In genomic region chr3:23201154-23201838, GRCh38 we compare ENCODE assay signal across 12 cellular contexts. TPM values are rescaled to one million over a fixed set of nuclear protein-coding genes. Genes with fewer than 3 reads are reported as not detected.
DNase-seq lines count a peak whose midpoint lies in the region; ATAC-seq and TF ChIP-seq lines count a peak whose summit lies in the region.
"Had no signal": no experiment of that assay in that cellular context is flagged by ENCODE, and none has a peak within 500 bp of the region (broad histone marks: within the 10 kb centered on the region; RNA-seq: fewer than 3 reads in every experiment).

No MANE protein-coding gene starts in this region.

- H3K9me3 ChIP-seq in gastrocnemius medialis = no peaks in the 10 kb centered on the region
- H3K9me3 ChIP-seq: A549, adrenal gland, tibial nerve had no signal

- H3K9me3 Mint-ChIP-seq in activated T-cell treated with anti-CD3 and anti-CD28 coated beads, Interleukin-2, amount 50 U/mL, for 24 hours = no peaks in the 10 kb centered on the region
- no peaks in the 10 kb centered on the region for H3K9me3 Mint-ChIP-seq in activated CD8-positive, alpha-beta T cell treated with anti-CD3 and anti-CD28 coated beads for 36 hours
- H3K9me3 Mint-ChIP-seq in endothelial cell (ENCODE audit: unreplicated experiment) = no peaks in the 10 kb centered on the region
- H3K9me3 Mint-ChIP-seq in stimulated activated memory B cell treated with anti-CD40 and anti-IgM and Interleukin-4, amounts not matched to agents 10 μg/mL and 1 μg/mL and 100 μg/mL, for 72 hours = no peaks in the 10 kb centered on the region

- H3K27ac Mint-ChIP-seq in activated T-cell treated with anti-CD3 and anti-CD28 coated beads, Interleukin-2, amount 50 U/mL, for 24 hours = no peak overlapping the region
- no peak overlapping the region for H3K27ac Mint-ChIP-seq in activated CD8-positive, alpha-beta T cell treated with anti-CD3 and anti-CD28 coated beads for 36 hours
- no peak overlapping the region for H3K27ac Mint-ChIP-seq in endothelial cell (ENCODE audit: unreplicated experiment)
- H3K27ac Mint-ChIP-seq in stimulated activated memory B cell treated with anti-CD40 and anti-IgM and Interleukin-4, amounts not matched to agents 10 μg/mL and 1 μg/mL and 100 μg/mL, for 72 hours = no peak overlapping the region

- H3K36me3 Mint-ChIP-seq in activated T-cell treated with anti-CD3 and anti-CD28 coated beads, Interleukin-2, amount 50 U/mL, for 24 hours (ENCODE audit: low read depth) = peaks cover 3% of the 10 kb centered on the region
- H3K36me3 Mint-ChIP-seq in activated CD8-positive, alpha-beta T cell treated with anti-CD3 and anti-CD28 coated beads for 36 hours (ENCODE audit: low read depth) = no peaks in the 10 kb centered on the region
- H3K36me3 Mint-ChIP-seq in endothelial cell (ENCODE audit: low read depth, unreplicated experiment) = peaks cover 4% of the 10 kb centered on the region
- H3K36me3 Mint-ChIP-seq in stimulated activated memory B cell treated with anti-CD40 and anti-IgM and Interleukin-4, amounts not matched to agents 10 μg/mL and 1 μg/mL and 100 μg/mL, for 72 hours = no peaks in the 10 kb centered on the region

- H3K27ac ChIP-seq in gastrocnemius medialis = peak overlapping the region in 1 of 4 donors; percentile 90
- H3K27ac ChIP-seq: adrenal gland had no signal

- peaks cover 20 to 29% of the 10 kb centered on the region in 2 donors for H3K4me1 ChIP-seq in gastrocnemius medialis

- no peak for TF ChIP-seq POLR2A in gastrocnemius medialis (IDR thresholded peaks at IDR 0.05)

- ATAC-seq in activated CD8-positive, alpha-beta T cell treated with anti-CD3 and anti-CD28 coated beads for 36 hours = no peak
- ATAC-seq in stimulated activated memory B cell treated with anti-CD40 and anti-IgM and Interleukin-4, amounts not matched to agents 10 μg/mL and 1 μg/mL and 100 μg/mL, for 72 hours = no peak
- no peak for ATAC-seq in GM21723 (IDR thresholded peaks at IDR 0.05; ENCODE audit: unreplicated experiment)
- ATAC-seq in GM21360 (IDR thresholded peaks at IDR 0.05; ENCODE audit: unreplicated experiment) = no peak
- ATAC-seq in gastrocnemius medialis = no peak

- intact Hi-C loops in activated CD8-positive, alpha-beta T cell treated with anti-CD3 and anti-CD28 coated beads for 36 hours (cut with micrococcal nuclease) = no loop called here
- intact Hi-C loops in gastrocnemius medialis (cut with DNase I; ENCODE audit: low total_unique reads) = loop anchor here (10.0 kb wide), 1 partner anchor 394 kb away; no protein-coding TSS in a partner anchor

- no peaks in the 10 kb centered on the region for H3K27me3 ChIP-seq in gastrocnemius medialis
- H3K27me3 ChIP-seq: adrenal gland, tibial nerve had no signal

- in situ Hi-C loops in gastrocnemius medialis (cut with MboI; ENCODE audit: low sequenced_read_pairs in 4 of 4) = no loop called here

- DNase-seq in activated T-cell treated with anti-CD3 and anti-CD28 coated beads, Interleukin-2, amount 50 U/mL, for 24 hours = no peak
- no peak for DNase-seq in activated T-cell treated with anti-CD3 and anti-CD28 coated beads, Interleukin-2, amount 50 U/mL, for 48 hours
- no peak for DNase-seq in activated CD8-positive, alpha-beta T cell treated with anti-CD3 and anti-CD28 coated beads for 36 hours
- no peak for DNase-seq in endothelial cell (ENCODE audit: low spot score)
- no peak for DNase-seq in gastrocnemius medialis
- DNase-seq: adrenal gland, NCI-H2107 had no signal

- peaks cover 31% of the 10 kb centered on the region for H3K27me3 Mint-ChIP-seq in activated T-cell treated with anti-CD3 and anti-CD28 coated beads, Interleukin-2, amount 50 U/mL, for 24 hours
- H3K27me3 Mint-ChIP-seq in activated CD8-positive, alpha-beta T cell treated with anti-CD3 and anti-CD28 coated beads for 36 hours = peaks cover 16% of the 10 kb centered on the region
- H3K27me3 Mint-ChIP-seq in endothelial cell (ENCODE audit: unreplicated experiment) = peaks cover 7% of the 10 kb centered on the region
- H3K27me3 Mint-ChIP-seq in stimulated activated memory B cell treated with anti-CD40 and anti-IgM and Interleukin-4, amounts not matched to agents 10 μg/mL and 1 μg/mL and 100 μg/mL, for 72 hours = no peaks in the 10 kb centered on the region

- H3K4me3 ChIP-seq in gastrocnemius medialis = no peak overlapping the region
- H3K4me3 ChIP-seq: A549, adrenal gland had no signal

- peaks cover 25% of the 10 kb centered on the region for H3K4me1 Mint-ChIP-seq in activated T-cell treated with anti-CD3 and anti-CD28 coated beads, Interleukin-2, amount 50 U/mL, for 24 hours (ENCODE audit: low read depth)
- H3K4me1 Mint-ChIP-seq in activated CD8-positive, alpha-beta T cell treated with anti-CD3 and anti-CD28 coated beads for 36 hours (ENCODE audit: low read depth) = peaks cover 16% of the 10 kb centered on the region
- peaks cover 13% of the 10 kb centered on the region for H3K4me1 Mint-ChIP-seq in endothelial cell (ENCODE audit: unreplicated experiment)
- H3K4me1 Mint-ChIP-seq in stimulated activated memory B cell treated with anti-CD40 and anti-IgM and Interleukin-4, amounts not matched to agents 10 μg/mL and 1 μg/mL and 100 μg/mL, for 72 hours = peaks cover 39% of the 10 kb centered on the region

- CTCF ChIA-PET in activated CD8-positive, alpha-beta T cell treated with anti-CD3 and anti-CD28 coated beads for 36 hours (lab: Charles Lee) = no interaction called here

- H3K36me3 ChIP-seq in gastrocnemius medialis = no peaks in the 10 kb centered on the region
- H3K36me3 ChIP-seq: adrenal gland, tibial nerve had no signal

- POLR2A ChIA-PET in activated CD8-positive, alpha-beta T cell treated with anti-CD3 and anti-CD28 coated beads for 36 hours (lab: Charles Lee) = no interaction called here

- H3K4me3 Mint-ChIP-seq in activated T-cell treated with anti-CD3 and anti-CD28 coated beads, Interleukin-2, amount 50 U/mL, for 24 hours = peak overlapping the region; percentile 43
- H3K4me3 Mint-ChIP-seq in activated CD8-positive, alpha-beta T cell treated with anti-CD3 and anti-CD28 coated beads for 36 hours = peak overlapping the region; percentile 8
- peak overlapping the region; percentile 89 for H3K4me3 Mint-ChIP-seq in endothelial cell (ENCODE audit: unreplicated experiment)
- peak overlapping the region; percentile 14 for H3K4me3 Mint-ChIP-seq in stimulated activated memory B cell treated with anti-CD40 and anti-IgM and Interleukin-4, amounts not matched to agents 10 μg/mL and 1 μg/mL and 100 μg/mL, for 72 hours

- no peak for TF ChIP-seq CTCF in activated CD8-positive, alpha-beta T cell treated with anti-CD3 and anti-CD28 coated beads for 36 hours (IDR thresholded peaks at IDR 0.05)
- TF ChIP-seq CTCF in endothelial cell (IDR thresholded peaks at IDR 0.05; ENCODE audit: unreplicated experiment) (no peak), gastrocnemius medialis (IDR thresholded peaks at IDR 0.05 in 4 of 5, conservative IDR thresholded peaks at IDR 0.05 in 1 of 5) (no peak)

RNA-seq across cellular contexts. Expression of gene UBE2E2, which starts 1.8 kb away (rescaled TPM):
- total RNA-seq in activated CD8-positive, alpha-beta T cell treated with anti-CD3 and anti-CD28 coated beads for 36 hours = 10 to 100 TPM; 16.5 to 23.2 TPM
- total RNA-seq in endothelial cell (ENCODE audit: unreplicated experiment) = 46.9 TPM
- total RNA-seq in gastrocnemius medialis = 10 to 100 TPM in 3 of 4 donors, 1 to 10 TPM in 1; 7.9 to 44.7 (median 26.6) TPM

Comparison
In these comparisons a context has a peak if more than half of its experiments do, and no peak if none do; other contexts are left out.
1. H3K4me3 Mint-ChIP-seq: peak in every context shown above with its lines; median percentile 89 in endothelial cell; 43 in activated T-cell treated with anti-CD3 and anti-CD28 coated beads, Interleukin-2, amount 50 U/mL, for 24 hours; 14 in stimulated activated memory B cell treated with anti-CD40 and anti-IgM and Interleukin-4, amounts not matched to agents 10 μg/mL and 1 μg/mL and 100 μg/mL, for 72 hours; 8 in activated CD8-positive, alpha-beta T cell treated with anti-CD3 and anti-CD28 coated beads for 36 hours.